In the genomic region with DNA sequence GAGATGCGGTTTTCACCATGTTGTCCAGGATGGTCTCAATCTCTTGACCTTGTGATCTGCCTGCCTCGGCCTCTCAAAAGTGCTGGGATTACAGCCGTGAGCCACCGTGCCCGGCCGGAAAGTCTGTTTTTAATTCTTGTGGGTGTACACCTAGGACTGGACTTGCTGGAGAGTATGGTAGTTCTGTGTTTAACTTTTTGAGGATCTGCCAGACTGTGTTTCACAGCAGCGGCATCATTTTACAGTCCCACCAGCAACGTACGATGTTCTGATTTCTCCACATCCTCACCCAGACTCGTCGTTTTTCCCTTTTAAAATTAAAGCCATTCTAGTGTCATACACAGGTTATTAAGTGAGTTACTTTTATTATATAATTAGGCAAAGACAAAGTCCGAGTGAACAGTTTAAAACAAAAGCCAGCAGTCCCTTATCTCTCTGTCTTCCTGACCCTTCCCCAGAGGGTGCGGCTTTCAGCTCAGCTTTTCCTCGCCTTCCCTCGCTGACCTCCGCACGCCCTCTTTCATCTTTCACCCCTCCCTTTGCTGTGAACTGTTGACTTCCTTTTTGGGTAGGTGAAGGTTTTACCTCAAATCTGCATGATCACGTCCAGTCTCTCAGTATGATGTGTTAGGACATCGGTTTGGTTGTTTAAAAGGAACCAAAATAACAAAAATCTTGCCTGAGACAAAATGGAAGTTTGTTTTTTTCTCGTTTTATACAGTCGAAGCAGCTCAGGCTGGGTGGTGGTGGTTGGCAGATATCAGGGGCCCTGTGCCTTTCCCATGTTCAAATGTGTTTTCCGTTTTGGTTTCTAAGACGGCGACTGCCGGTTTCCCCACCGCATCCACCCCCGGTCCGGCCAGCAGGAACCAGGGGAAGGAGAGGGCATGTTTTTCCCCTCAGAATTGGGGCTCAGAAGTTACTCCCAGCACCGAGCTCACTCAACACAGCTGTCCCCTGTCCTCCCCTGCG, we compare ENCODE assay signal across 1 cellular context.
TF ChIP-seq lines count a peak whose summit lies in the region.

No MANE protein-coding gene starts in this region.

TF ChIP-seq in GM12878, 131 proteins besides CTCF, POLR2A, EP300 and RAD21 (continued from another document and continues in another):
- TF ChIP-seq IRF5 (IDR thresholded peaks at IDR 0.05; ENCODE audit: borderline replicate concordance) = no peak
- no peak for TF ChIP-seq SIN3A (IDR thresholded peaks at IDR 0.05; ENCODE audit: low read depth, low read length)
- TF ChIP-seq, protein P1, sequence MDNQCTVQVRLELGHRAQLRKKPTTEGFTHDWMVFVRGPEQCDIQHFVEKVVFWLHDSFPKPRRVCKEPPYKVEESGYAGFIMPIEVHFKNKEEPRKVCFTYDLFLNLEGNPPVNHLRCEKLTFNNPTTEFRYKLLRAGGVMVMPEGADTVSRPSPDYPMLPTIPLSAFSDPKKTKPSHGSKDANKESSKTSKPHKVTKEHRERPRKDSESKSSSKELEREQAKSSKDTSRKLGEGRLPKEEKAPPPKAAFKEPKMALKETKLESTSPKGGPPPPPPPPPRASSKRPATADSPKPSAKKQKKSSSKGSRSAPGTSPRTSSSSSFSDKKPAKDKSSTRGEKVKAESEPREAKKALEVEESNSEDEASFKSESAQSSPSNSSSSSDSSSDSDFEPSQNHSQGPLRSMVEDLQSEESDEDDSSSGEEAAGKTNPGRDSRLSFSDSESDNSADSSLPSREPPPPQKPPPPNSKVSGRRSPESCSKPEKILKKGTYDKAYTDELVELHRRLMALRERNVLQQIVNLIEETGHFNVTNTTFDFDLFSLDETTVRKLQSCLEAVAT (IDR thresholded peaks at IDR 0.05) = no peak
- TF ChIP-seq CHD1 (IDR thresholded peaks at IDR 0.05; ENCODE audit: low read depth, low read length) = no peak
- TF ChIP-seq PBX3 (IDR thresholded peaks at IDR 0.05; ENCODE audit: insufficient replicate concordance, low read depth, low read length) = no peak
- TF ChIP-seq PML (IDR thresholded peaks at IDR 0.05; ENCODE audit: low read length) = no peak
- TF ChIP-seq, protein P2, sequence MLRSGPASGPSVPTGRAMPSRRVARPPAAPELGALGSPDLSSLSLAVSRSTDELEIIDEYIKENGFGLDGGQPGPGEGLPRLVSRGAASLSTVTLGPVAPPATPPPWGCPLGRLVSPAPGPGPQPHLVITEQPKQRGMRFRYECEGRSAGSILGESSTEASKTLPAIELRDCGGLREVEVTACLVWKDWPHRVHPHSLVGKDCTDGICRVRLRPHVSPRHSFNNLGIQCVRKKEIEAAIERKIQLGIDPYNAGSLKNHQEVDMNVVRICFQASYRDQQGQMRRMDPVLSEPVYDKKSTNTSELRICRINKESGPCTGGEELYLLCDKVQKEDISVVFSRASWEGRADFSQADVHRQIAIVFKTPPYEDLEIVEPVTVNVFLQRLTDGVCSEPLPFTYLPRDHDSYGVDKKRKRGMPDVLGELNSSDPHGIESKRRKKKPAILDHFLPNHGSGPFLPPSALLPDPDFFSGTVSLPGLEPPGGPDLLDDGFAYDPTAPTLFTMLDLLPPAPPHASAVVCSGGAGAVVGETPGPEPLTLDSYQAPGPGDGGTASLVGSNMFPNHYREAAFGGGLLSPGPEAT (IDR thresholded peaks at IDR 0.05; ENCODE audit: low read depth) = peak; percentile 39
- no peak for TF ChIP-seq NR2C1 (IDR thresholded peaks at IDR 0.05)
- no peak for TF ChIP-seq ZBED1 (IDR thresholded peaks at IDR 0.05; ENCODE audit: borderline replicate concordance)
- no peak for TF ChIP-seq SP1 (IDR thresholded peaks at IDR 0.05; ENCODE audit: low read depth, low read length)
- no peak for TF ChIP-seq BMI1 (IDR thresholded peaks at IDR 0.05; ENCODE audit: borderline replicate concordance)
- TF ChIP-seq STAT1 (conservative IDR thresholded peaks at IDR 0.05) = no peak
- TF ChIP-seq GABPA (IDR thresholded peaks at IDR 0.05; ENCODE audit: low read depth) = no peak
- no peak for TF ChIP-seq FOXK2 (IDR thresholded peaks at IDR 0.05)
- TF ChIP-seq NFIC (IDR thresholded peaks at IDR 0.05; ENCODE audit: low read depth, low read length) = no peak
- TF ChIP-seq RFX5 (IDR thresholded peaks at IDR 0.05; ENCODE audit: low read depth, low read length) = no peak
- TF ChIP-seq DPF2 (IDR thresholded peaks at IDR 0.05) = no peak
- TF ChIP-seq ZBTB40 (IDR thresholded peaks at IDR 0.05; ENCODE audit: borderline replicate concordance) = no peak
- TF ChIP-seq ATF2 (IDR thresholded peaks at IDR 0.05; ENCODE audit: low read length) = no peak
- no peak for TF ChIP-seq ZBTB11 (CRISPR knock-in tag; IDR thresholded peaks at IDR 0.05)
- TF ChIP-seq, protein P3, sequence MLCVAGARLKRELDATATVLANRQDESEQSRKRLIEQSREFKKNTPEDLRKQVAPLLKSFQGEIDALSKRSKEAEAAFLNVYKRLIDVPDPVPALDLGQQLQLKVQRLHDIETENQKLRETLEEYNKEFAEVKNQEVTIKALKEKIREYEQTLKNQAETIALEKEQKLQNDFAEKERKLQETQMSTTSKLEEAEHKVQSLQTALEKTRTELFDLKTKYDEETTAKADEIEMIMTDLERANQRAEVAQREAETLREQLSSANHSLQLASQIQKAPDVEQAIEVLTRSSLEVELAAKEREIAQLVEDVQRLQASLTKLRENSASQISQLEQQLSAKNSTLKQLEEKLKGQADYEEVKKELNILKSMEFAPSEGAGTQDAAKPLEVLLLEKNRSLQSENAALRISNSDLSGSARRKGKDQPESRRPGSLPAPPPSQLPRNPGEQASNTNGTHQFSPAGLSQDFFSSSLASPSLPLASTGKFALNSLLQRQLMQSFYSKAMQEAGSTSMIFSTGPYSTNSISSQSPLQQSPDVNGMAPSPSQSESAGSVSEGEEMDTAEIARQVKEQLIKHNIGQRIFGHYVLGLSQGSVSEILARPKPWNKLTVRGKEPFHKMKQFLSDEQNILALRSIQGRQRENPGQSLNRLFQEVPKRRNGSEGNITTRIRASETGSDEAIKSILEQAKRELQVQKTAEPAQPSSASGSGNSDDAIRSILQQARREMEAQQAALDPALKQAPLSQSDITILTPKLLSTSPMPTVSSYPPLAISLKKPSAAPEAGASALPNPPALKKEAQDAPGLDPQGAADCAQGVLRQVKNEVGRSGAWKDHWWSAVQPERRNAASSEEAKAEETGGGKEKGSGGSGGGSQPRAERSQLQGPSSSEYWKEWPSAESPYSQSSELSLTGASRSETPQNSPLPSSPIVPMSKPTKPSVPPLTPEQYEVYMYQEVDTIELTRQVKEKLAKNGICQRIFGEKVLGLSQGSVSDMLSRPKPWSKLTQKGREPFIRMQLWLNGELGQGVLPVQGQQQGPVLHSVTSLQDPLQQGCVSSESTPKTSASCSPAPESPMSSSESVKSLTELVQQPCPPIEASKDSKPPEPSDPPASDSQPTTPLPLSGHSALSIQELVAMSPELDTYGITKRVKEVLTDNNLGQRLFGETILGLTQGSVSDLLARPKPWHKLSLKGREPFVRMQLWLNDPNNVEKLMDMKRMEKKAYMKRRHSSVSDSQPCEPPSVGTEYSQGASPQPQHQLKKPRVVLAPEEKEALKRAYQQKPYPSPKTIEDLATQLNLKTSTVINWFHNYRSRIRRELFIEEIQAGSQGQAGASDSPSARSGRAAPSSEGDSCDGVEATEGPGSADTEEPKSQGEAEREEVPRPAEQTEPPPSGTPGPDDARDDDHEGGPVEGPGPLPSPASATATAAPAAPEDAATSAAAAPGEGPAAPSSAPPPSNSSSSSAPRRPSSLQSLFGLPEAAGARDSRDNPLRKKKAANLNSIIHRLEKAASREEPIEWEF (IDR thresholded peaks at IDR 0.05; ENCODE audit: insufficient replicate concordance, low read depth, low read length) = no peak
- no peak for TF ChIP-seq KLF5 (IDR thresholded peaks at IDR 0.05; ENCODE audit: partially characterized antibody)
- peak; percentile 33 to 47; a peak in 3 of 4 replicates for TF ChIP-seq IKZF2 (IDR thresholded peaks at IDR 0.05)
- no peak for TF ChIP-seq TBL1XR1 (IDR thresholded peaks at IDR 0.05; ENCODE audit: low read depth, low read length)
- no peak for TF ChIP-seq IRF3 (IDR thresholded peaks at IDR 0.05)
- no peak for TF ChIP-seq HCFC1 (IDR thresholded peaks at IDR 0.05; ENCODE audit: low read length)
- no peak for TF ChIP-seq ZSCAN29 (IDR thresholded peaks at IDR 0.05)
- no peak for TF ChIP-seq BACH1 (IDR thresholded peaks at IDR 0.05; ENCODE audit: borderline replicate concordance)
- TF ChIP-seq FOS (IDR thresholded peaks at IDR 0.05; ENCODE audit: borderline replicate concordance, extremely low read depth, insufficient read length) = no peak
- TF ChIP-seq JUND (IDR thresholded peaks at IDR 0.05; ENCODE audit: low read depth, low read length) = no peak
- TF ChIP-seq MYB (IDR thresholded peaks at IDR 0.05; ENCODE audit: borderline replicate concordance, low read depth, low read length) = no peak
- TF ChIP-seq ZNF217 (IDR thresholded peaks at IDR 0.05) = no peak
